8 cellular contexts compared by ENCODE assay signal in the genomic region with DNA sequence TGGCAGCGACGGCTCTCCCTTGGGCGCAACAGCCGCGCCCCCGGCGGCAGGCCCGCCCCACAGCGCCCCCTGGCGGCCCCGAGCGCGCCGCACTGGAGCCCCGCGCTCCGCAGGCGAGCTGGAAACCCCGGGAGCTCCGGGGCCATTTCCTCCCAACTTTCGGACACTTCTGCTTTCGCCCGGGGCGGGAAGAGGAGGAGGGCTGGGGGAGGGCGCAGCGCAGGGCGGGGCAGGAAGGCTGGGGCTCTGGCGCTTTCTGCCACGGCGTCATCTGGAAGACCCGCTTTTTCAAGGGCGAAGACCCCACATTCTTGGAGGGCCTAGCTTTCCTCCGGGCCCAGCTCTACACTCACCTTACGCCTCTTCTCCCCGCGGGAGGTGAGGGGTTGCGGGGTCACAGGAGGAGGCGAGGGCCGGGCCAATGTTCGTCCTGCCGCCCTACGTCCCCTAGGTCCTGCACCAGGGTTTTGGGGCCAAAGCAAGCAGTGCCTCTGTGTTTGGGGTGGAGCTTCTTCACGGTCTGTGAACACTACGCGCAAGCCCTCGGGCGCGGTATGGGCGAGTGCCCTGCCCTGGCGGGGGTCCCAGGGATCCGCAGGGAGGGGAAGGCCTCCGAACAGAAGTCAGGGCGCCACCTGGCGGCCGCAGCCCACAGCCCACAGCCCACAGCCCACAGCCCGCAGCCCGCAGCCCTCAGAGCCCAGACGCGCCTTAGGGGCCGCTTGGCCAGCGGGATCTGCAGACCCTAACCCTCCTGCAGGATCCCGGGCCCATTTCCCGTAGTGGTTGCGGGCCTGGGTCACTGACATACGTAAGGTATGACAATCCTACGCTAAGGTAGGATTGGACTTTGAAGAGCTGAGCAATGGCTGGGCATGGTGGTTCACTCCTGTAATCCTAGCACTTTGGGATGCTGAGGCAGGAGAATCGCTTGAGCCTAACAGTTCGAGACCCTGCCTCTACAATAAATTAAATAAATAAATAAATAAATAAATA. TPM values are rescaled to one million over a fixed set of nuclear protein-coding genes. Genes with fewer than 3 reads are reported as not detected.
DNase-seq lines count a peak whose midpoint lies in the region; ATAC-seq, FAIRE-seq and TF ChIP-seq lines count a peak whose summit lies in the region.

No MANE protein-coding gene starts in this region.

- WGBS in pancreas, 2 donors: 1 to 2% methylated on average over 53 to 68 of the region's 68 CpGs
- WGBS in thyroid gland, 2 donors: 3 to 6% methylated on average over 38 to 44 of the region's 68 CpGs

- ATAC-seq in HG02588 (IDR thresholded peaks at IDR 0.05; ENCODE audit: unreplicated experiment) (peak; percentile 80), Right ventricle myocardium inferior (peak; percentile 97), pancreas (peak; percentile 91 to 97 (median 92))

- H3K27ac Mint-ChIP-seq in activated naive CD8-positive, alpha-beta T cell treated with anti-CD3 and anti-CD28 coated beads for 36 hours: peak overlapping the region; percentile 60

- no peaks in the 10 kb centered on the region for H3K9me3 Mint-ChIP-seq in activated naive CD8-positive, alpha-beta T cell treated with anti-CD3 and anti-CD28 coated beads for 36 hours

- peak; percentile 24 for TF ChIP-seq POLR2A in NB4 (IDR thresholded peaks at IDR 0.05; ENCODE audit: extremely low read depth, insufficient read length)
- peak in 1 of 2 donors; percentile 70 for TF ChIP-seq POLR2A in thyroid gland (IDR thresholded peaks at IDR 0.05)

- DNase-seq in NB4 (ENCODE audit: low read depth) (peak; percentile 92), SKM-1 (lab: John Stamatoyannopoulos, UW; ENCODE audit: unreplicated experiment) (peak; percentile 79), Right ventricle myocardium inferior (ENCODE audit: missing footprints) (peak; percentile 97), pancreas (peak; percentile 91 to 99 (median 96)), thyroid gland (peak; percentile 98 to 99)
- peak; percentile 89 for DNase-seq in activated naive CD8-positive, alpha-beta T cell treated with anti-CD3 and anti-CD28 coated beads for 36 hours

- no peaks in the 10 kb centered on the region for H3K36me3 ChIP-seq in pancreas
- H3K36me3 ChIP-seq in thyroid gland: no peaks in the 10 kb centered on the region

- peaks cover 4% of the 10 kb centered on the region for H3K4me1 Mint-ChIP-seq in activated naive CD8-positive, alpha-beta T cell treated with anti-CD3 and anti-CD28 coated beads for 36 hours

- H3K4me1 ChIP-seq in pancreas (peaks cover 5 to 13% (median 5%) of the 10 kb centered on the region in 3 donors), thyroid gland (peaks cover 11 to 22% of the 10 kb centered on the region in 2 donors)

- no peaks in the 10 kb centered on the region for H3K36me3 Mint-ChIP-seq in activated naive CD8-positive, alpha-beta T cell treated with anti-CD3 and anti-CD28 coated beads for 36 hours

- no peaks in the 10 kb centered on the region for H3K27me3 ChIP-seq in pancreas
- no peaks in the 10 kb centered on the region for H3K27me3 ChIP-seq in thyroid gland

- H3K27ac ChIP-seq in pancreas: peak overlapping the region; percentile 93 to 99 (median 96)
- peak overlapping the region; percentile 89 to 95 (median 93) for H3K27ac ChIP-seq in thyroid gland

- H3K9me3 ChIP-seq in pancreas: no peaks in the 10 kb centered on the region
- H3K9me3 ChIP-seq in thyroid gland: no peaks in the 10 kb centered on the region

- no peak for FAIRE-seq in pancreas (lab: Jason Lieb, UNC)

- peak overlapping the region; percentile 84 for H3K4me3 Mint-ChIP-seq in activated naive CD8-positive, alpha-beta T cell treated with anti-CD3 and anti-CD28 coated beads for 36 hours

- peak overlapping the region; percentile 67 for H3K4me3 ChIP-seq in GM08714 (ENCODE audit: low read length)
- H3K4me3 ChIP-seq in NB4 (ENCODE audit: low read depth, low read length): peak overlapping the region; percentile 62
- H3K4me3 ChIP-seq in pancreas: peak overlapping the region; percentile 39 to 68 (median 58)
- peak overlapping the region in 2 of 3 donors; percentile 20 to 41 for H3K4me3 ChIP-seq in thyroid gland (replicated peaks in 1 of 3)

- H3K27me3 Mint-ChIP-seq in activated naive CD8-positive, alpha-beta T cell treated with anti-CD3 and anti-CD28 coated beads for 36 hours: peaks cover 9% of the 10 kb centered on the region

- intact Hi-C loops in Right ventricle myocardium inferior (cut with DNase I): loop anchor here (1.0 to 10.0 kb wide), 5 partner anchors 81 to 571 kb away; partner anchors contain the start of genes CEP70, MRAS and PIK3CB
- intact Hi-C loops in pancreas (cut with DNase I): loop anchor here in 2 of 3 donors (10.0 kb wide), 2 partner anchors 211 to 321 kb away; partner anchors contain the start of gene CEP70 (in 2 of the 2)
- intact Hi-C loops in thyroid gland (cut with DNase I): loop anchor here (5.0 to 10.0 kb wide), 3 partner anchors 81 to 318 kb away; partner anchors contain the start of gene PIK3CB

- peak; percentile 64 for TF ChIP-seq CTCF in NB4 (IDR thresholded peaks at IDR 0.05; ENCODE audit: low read depth, low read length)
- peak; percentile 92 to 98 (median 96) for TF ChIP-seq CTCF in pancreas (IDR thresholded peaks at IDR 0.05)
- TF ChIP-seq CTCF in thyroid gland (IDR thresholded peaks at IDR 0.05): peak; percentile 83 to 96 (median 93)

RNA-seq across cellular contexts. Expression of gene FOXL2, which starts 31.1 kb away (rescaled TPM):
- not detected for total RNA-seq in activated naive CD8-positive, alpha-beta T cell treated with anti-CD3 and anti-CD28 coated beads for 36 hours
- total RNA-seq in Right ventricle myocardium inferior (not detected), pancreas (under 1 TPM; 0.04 to 0.28 (median 0.11) TPM), thyroid gland (not detected)
- polyA plus RNA-seq in pancreas: under 1 TPM; 0.02 to 0.04 TPM

RNA-seq across cellular contexts. Expression of gene FOXL2NB, which starts 31.2 kb away (rescaled TPM):
- total RNA-seq in activated naive CD8-positive, alpha-beta T cell treated with anti-CD3 and anti-CD28 coated beads for 36 hours: not detected
- total RNA-seq in Right ventricle myocardium inferior (not detected), pancreas (under 1 TPM in 2 of 6 donors, not detected in 4; 0.09 to 0.22 TPM), thyroid gland (not detected)
- polyA plus RNA-seq in pancreas: not detected

Comparison
In these comparisons a context has a peak if more than half of its experiments do, and no peak if none do; other contexts are left out.
1. Peak in every context shown above with its lines: DNase-seq, ATAC-seq, H3K4me3 ChIP-seq and H3K27ac ChIP-seq.